In the genomic region with DNA sequence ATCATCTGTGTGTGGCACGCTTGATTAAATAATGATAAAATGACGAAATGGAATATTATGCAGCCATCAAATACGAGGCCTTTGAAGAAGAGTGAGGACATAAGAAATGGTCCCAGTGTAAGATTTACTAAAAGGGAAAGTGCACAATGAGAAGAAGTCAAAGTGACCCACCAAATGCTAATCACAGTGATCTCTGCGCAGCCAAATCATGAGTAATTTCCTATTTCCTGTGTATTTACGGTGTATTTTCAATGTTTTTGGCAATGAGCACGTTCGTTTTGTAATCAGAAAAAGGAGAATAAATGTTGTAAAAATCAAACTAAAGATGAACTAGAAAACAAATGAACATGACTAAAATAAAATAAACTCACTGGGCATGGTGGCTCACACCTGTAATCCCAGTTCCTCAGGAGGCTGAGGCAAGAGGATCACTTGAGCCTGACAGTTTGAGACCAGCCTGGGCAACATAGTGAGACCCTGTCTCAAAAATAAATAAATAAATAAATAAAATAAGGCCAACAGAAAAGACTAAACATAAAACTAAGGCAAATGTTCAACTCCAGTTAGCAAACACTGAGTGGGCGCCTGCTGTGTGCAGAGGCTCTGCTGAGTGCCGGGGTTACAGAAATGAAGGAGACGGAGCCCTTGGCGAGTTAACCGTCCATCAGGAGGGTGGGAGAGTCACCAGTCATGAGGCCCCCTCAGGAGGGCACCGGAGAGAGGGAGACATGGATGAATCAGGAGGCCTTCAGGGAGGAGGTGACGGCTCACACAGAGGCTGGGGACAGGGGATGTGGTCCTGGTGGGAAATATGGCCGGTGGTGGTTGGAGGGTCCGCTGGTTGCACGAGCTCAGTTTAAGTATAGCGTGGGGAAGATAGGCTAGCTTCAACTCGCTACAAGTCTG, we compare ENCODE assay signal across 12 cellular contexts. TPM values are rescaled to one million over a fixed set of nuclear protein-coding genes. Genes with fewer than 3 reads are reported as not detected.
DNase-seq lines count a peak whose midpoint lies in the region; ATAC-seq and TF ChIP-seq lines count a peak whose summit lies in the region.
"Had no signal": no experiment of that assay in that cellular context is flagged by ENCODE, and none has a peak within 500 bp of the region (broad histone marks: within the 10 kb centered on the region; RNA-seq: fewer than 3 reads in every experiment).

No MANE protein-coding gene starts in this region.

- no peaks in the 10 kb centered on the region; the same call in 1 of the 2 replicates for H3K27me3 Mint-ChIP-seq in HFFc6 (ENCODE audit: insufficient read depth)

- H3K27ac Mint-ChIP-seq in HFFc6 = peak overlapping the region; percentile 65
- H3K27ac Mint-ChIP-seq in stimulated activated effector memory CD8-positive, alpha-beta T cell treated with anti-CD3 and anti-CD28 coated beads, Interleukin-12 subunit alpha, Interleukin-12 subunit beta, amount 100 ng/mL, for 72 hours = peak overlapping the region; percentile 26

- no peak for TF ChIP-seq CTCF in HFFc6 (IDR thresholded peaks at IDR 0.05)
- TF ChIP-seq CTCF in astrocyte of the spinal cord (IDR thresholded peaks at IDR 0.05; ENCODE audit: low read depth, low read length) = no peak

- H3K4me3 ChIP-seq in astrocyte of the spinal cord (ENCODE audit: low read depth, low read length) = no peak overlapping the region

- H3K4me1 Mint-ChIP-seq in HFFc6 (ENCODE audit: low read depth) = peaks cover 60% of the 10 kb centered on the region
- H3K4me1 Mint-ChIP-seq in stimulated activated effector memory CD8-positive, alpha-beta T cell treated with anti-CD3 and anti-CD28 coated beads, Interleukin-12 subunit alpha, Interleukin-12 subunit beta, amount 100 ng/mL, for 72 hours = peaks cover 61% of the 10 kb centered on the region

- peaks cover 4% of the 10 kb centered on the region; the same call in 1 of the 2 replicates for H3K9me3 Mint-ChIP-seq in HFFc6
- no peaks in the 10 kb centered on the region for H3K9me3 Mint-ChIP-seq in stimulated activated effector memory CD8-positive, alpha-beta T cell treated with anti-CD3 and anti-CD28 coated beads, Interleukin-12 subunit alpha, Interleukin-12 subunit beta, amount 100 ng/mL, for 72 hours

- peak; percentile 58 for DNase-seq in HFFc6
- DNase-seq in astrocyte of the spinal cord (ENCODE audit: low read depth, low spot score) = peak; percentile 28
- peak; percentile 29 for DNase-seq in left lobe of liver (ENCODE audit: low spot score)
- DNase-seq in stimulated activated effector memory CD8-positive, alpha-beta T cell treated with anti-CD3 and anti-CD28 coated beads, Interleukin-12 subunit alpha, Interleukin-12 subunit beta, amount 100 ng/mL, for 72 hours (ENCODE audit: low spot score in 2 of 2) = no peak
- DNase-seq in NCI-H748 (lab: John Stamatoyannopoulos, UW; ENCODE audit: unreplicated experiment) = no peak
- DNase-seq in 8988T = no peak
- DNase-seq: activated naive CD4-positive, alpha-beta T cell treated with anti-CD3 and anti-CD28 coated beads, Interleukin-2, amount 50 U/mL, for 16 hours; foreskin keratinocyte; GF-D8; NCI-H69; T-helper 9 cell had no signal

- in situ Hi-C loops in astrocyte of the spinal cord (cut with HindIII; ENCODE audit: low sequenced_read_pairs) = no loop called here

- H3K36me3 Mint-ChIP-seq in HFFc6 (ENCODE audit: low read depth) = no peaks in the 10 kb centered on the region; the same call in 1 of the 2 replicates
- H3K36me3 Mint-ChIP-seq in stimulated activated effector memory CD8-positive, alpha-beta T cell treated with anti-CD3 and anti-CD28 coated beads, Interleukin-12 subunit alpha, Interleukin-12 subunit beta, amount 100 ng/mL, for 72 hours = no peaks in the 10 kb centered on the region

- H3K4me3 Mint-ChIP-seq in HFFc6 = no peak overlapping the region
- H3K4me3 Mint-ChIP-seq in stimulated activated effector memory CD8-positive, alpha-beta T cell treated with anti-CD3 and anti-CD28 coated beads, Interleukin-12 subunit alpha, Interleukin-12 subunit beta, amount 100 ng/mL, for 72 hours = peak overlapping the region; percentile 30

- ATAC-seq in left lobe of liver (no peak), HG03432 (IDR thresholded peaks at IDR 0.05; ENCODE audit: unreplicated experiment) (no peak)
- ATAC-seq in stimulated activated effector memory CD8-positive, alpha-beta T cell treated with anti-CD3 and anti-CD28 coated beads, Interleukin-12 subunit alpha, Interleukin-12 subunit beta, amount 100 ng/mL, for 72 hours = no peak
- ATAC-seq: foreskin keratinocyte had no signal

RNA-seq across cellular contexts. Expression of gene CBX7, which starts 26.0 kb away (rescaled TPM):
- 1 to 10 TPM; 6.2 to 7.2 (median 6.8) TPM for total RNA-seq in HFFc6 (2021; fragmentation: NEBNext Ultra II Directional; extraction: Animal tissue kit (Norgen Biotek cat#: 25700))
- total RNA-seq in left lobe of liver = 15.7 TPM

Comparison
In these comparisons a context has a peak if more than half of its experiments do, and no peak if none do; other contexts are left out.
1. DNase-seq: peak in HFFc6 (single experiment), astrocyte of the spinal cord (single experiment) and left lobe of liver (single experiment); none in stimulated activated effector memory CD8-positive, alpha-beta T cell treated with anti-CD3 and anti-CD28 coated beads, Interleukin-12 subunit alpha, Interleukin-12 subunit beta, amount 100 ng/mL, for 72 hours (0 of 2), NCI-H748 (single experiment) and 8988T (single experiment).